ENCODE assay signal across 8 cellular contexts in genomic region chr9:104746798-104747197, GRCh38. TPM values are rescaled to one million over a fixed set of nuclear protein-coding genes. Genes with fewer than 3 reads are reported as not detected.
DNase-seq lines count a peak whose midpoint lies in the region; ATAC-seq and TF ChIP-seq lines count a peak whose summit lies in the region.

No MANE protein-coding gene starts in this region.

- WGBS in right cardiac atrium, result 4% methylated on average over 1 of the region's 1 CpG
- WGBS in spleen, 5 donors, result 0 to 13% (median 3%) methylated on average over 1 of the region's 1 CpG

- H3K4me3 ChIP-seq in WERI-Rb-1 (ENCODE audit: low read depth, low read length) (peak overlapping the region; percentile 98), right cardiac atrium (ENCODE audit: low read length) (peak overlapping the region; percentile 89), spleen (peak overlapping the region; percentile 68 to 87 (median 79))

- peak overlapping the region; percentile 91 for H3K27ac ChIP-seq in WERI-Rb-1
- H3K27ac ChIP-seq in right cardiac atrium (ENCODE audit: low read length), result no peak overlapping the region
- peak overlapping the region; percentile 88 to 97 (median 96) for H3K27ac ChIP-seq in spleen

- TF ChIP-seq POLR2A in spleen (IDR thresholded peaks at IDR 0.05), result no peak

- H3K27me3 ChIP-seq in WERI-Rb-1 (ENCODE audit: insufficient read depth, low read depth, severe bottlenecking) (no peaks in the 10 kb centered on the region), right cardiac atrium (ENCODE audit: control insufficient read depth, insufficient read depth) (no peaks in the 10 kb centered on the region), spleen (replicated peaks in 1 of 7) (no peaks in the 10 kb centered on the region)

- H3K36me3 ChIP-seq in WERI-Rb-1 (peaks cover 5% of the 10 kb centered on the region), spleen (peaks cover 0 to 11% (median 5%) of the 10 kb centered on the region in 6 donors)

- H3K4me1 ChIP-seq in right cardiac atrium (ENCODE audit: control insufficient read depth, insufficient read depth, low read length), result no peaks in the 10 kb centered on the region
- peaks cover 11 to 46% (median 26%) of the 10 kb centered on the region in 6 donors for H3K4me1 ChIP-seq in spleen

- DNase-seq in DMS 273 (lab: John Stamatoyannopoulos, UW; ENCODE audit: unreplicated experiment) (peak; percentile 15), DMS 273 treated with DMSO at 0.1 percent for 48 hours (lab: John Stamatoyannopoulos, UW) (no peak), WERI-Rb-1 (no peak), right cardiac atrium (no peak), spleen (no peak), SHP77 (lab: John Stamatoyannopoulos, UW) (no peak), C1 segment of cervical spinal cord (lab: John Stamatoyannopoulos, UW) (no peak)
- DNase-seq in stimulated activated CD4-positive, alpha-beta T cell treated with anti-CD3 and anti-CD28 coated beads, Interleukin-4, amount 100 ng/mL, for 1 hour, result no peak

- TF ChIP-seq CTCF in WERI-Rb-1 (IDR thresholded peaks at IDR 0.05; ENCODE audit: low read depth, low read length), result no peak
- TF ChIP-seq CTCF in spleen (IDR thresholded peaks at IDR 0.05 in 8 of 11, conservative IDR thresholded peaks at IDR 0.05 in 3 of 11), result no peak

- no peaks in the 10 kb centered on the region for H3K9me3 ChIP-seq in WERI-Rb-1 (ENCODE audit: severe bottlenecking)
- H3K9me3 ChIP-seq in right cardiac atrium (ENCODE audit: control insufficient read depth, low read length), result no peaks in the 10 kb centered on the region
- no peaks in the 10 kb centered on the region for H3K9me3 ChIP-seq in spleen

- ATAC-seq in right cardiac atrium, result no peak

- intact Hi-C loops in right cardiac atrium (cut with DNase I) (no loop called here), spleen (cut with DNase I; ENCODE audit: low total_unique reads) (no loop called here)

RNA-seq across cellular contexts. Expression of gene NIPSNAP3A, which starts 0.7 kb away (rescaled TPM):
- total RNA-seq in right cardiac atrium, result 10 to 100 TPM; 14.3 to 23.0 (median 19.2) TPM
- 25.5 TPM for polyA plus RNA-seq in right cardiac atrium
- 10 to 100 TPM; 20.8 to 28.5 (median 23.8) TPM for total RNA-seq in spleen
- polyA plus RNA-seq in spleen, result 10 to 100 TPM; 17.2 to 27.9 (median 23.0) TPM

RNA-seq across cellular contexts. Expression of gene NIPSNAP3B, which starts 17.1 kb away (rescaled TPM):
- total RNA-seq in right cardiac atrium (10 to 100 TPM; 19.5 to 24.6 (median 20.0) TPM), spleen (1 to 10 TPM; 1.9 to 4.8 (median 4.3) TPM)
- polyA plus RNA-seq in right cardiac atrium (20.4 TPM), spleen (1 to 10 TPM; 2.2 to 3.3 (median 2.8) TPM)

RNA-seq across cellular contexts. Expression of gene OR13D1, which starts 52.5 kb away (rescaled TPM):
- not detected for total RNA-seq in right cardiac atrium
- polyA plus RNA-seq in right cardiac atrium, result not detected
- total RNA-seq in spleen, result not detected
- not detected for polyA plus RNA-seq in spleen
